25 cellular contexts compared by ENCODE assay signal in genomic region chr4:23814606-23815005, GRCh38.
DNase-seq lines count a peak whose midpoint lies in the region; ATAC-seq, FAIRE-seq and TF ChIP-seq lines count a peak whose summit lies in the region.
"Had no signal": no experiment of that assay in that cellular context is flagged by ENCODE, and none has a peak within 500 bp of the region (broad histone marks: within the 10 kb centered on the region; RNA-seq: fewer than 3 reads in every experiment).

No MANE protein-coding gene starts in this region.

- no peak overlapping the region for H3K14ac ChIP-seq in neuronal stem cell (ENCODE audit: low read length)

- CTCF ChIA-PET in naive thymus-derived CD4-positive, alpha-beta T cell (lab: Charles Lee), result no interaction called here

- no peak overlapping the region for H3K27ac Mint-ChIP-seq in naive thymus-derived CD4-positive, alpha-beta T cell
- H3K27ac Mint-ChIP-seq: CD4-positive, CD25-positive, alpha-beta regulatory T cell; HFFc6 had no signal

- H3K4me3 ChIP-seq in SJCRH30 (no peak overlapping the region), fibroblast of mammary gland (ENCODE audit: control insufficient read depth, low read depth, low read length) (no peak overlapping the region), neuronal stem cell (ENCODE audit: low read length in 2 of 2) (no peak overlapping the region), kidney (ENCODE audit: low read length in 2 of 2) (no peak overlapping the region)
- no peak overlapping the region for H3K4me3 ChIP-seq in naive thymus-derived CD4-positive, alpha-beta T cell (ENCODE audit: low read length)
- H3K4me3 ChIP-seq: BLaER1, GM12878, HAP-1 had no signal

- H3K4me1 Mint-ChIP-seq in naive thymus-derived CD4-positive, alpha-beta T cell, result no peaks in the 10 kb centered on the region
- H3K4me1 Mint-ChIP-seq: CD4-positive, CD25-positive, alpha-beta regulatory T cell had no signal

- no peak overlapping the region for H2BK120ac ChIP-seq in neuronal stem cell (ENCODE audit: low read depth, low read length)

- no peak overlapping the region for H3K18ac ChIP-seq in neuronal stem cell (ENCODE audit: low read length)

- no peaks in the 10 kb centered on the region for H3K9me3 ChIP-seq in SJCRH30 (replicated peaks)
- H3K9me3 ChIP-seq in neuronal stem cell (replicated peaks in 1 of 2; ENCODE audit: control insufficient read depth in 2 of 2, insufficient read depth in 1 of 2, low read depth in 1 of 2, low read length in 2 of 2), result no peaks in the 10 kb centered on the region
- H3K9me3 ChIP-seq in kidney (ENCODE audit: control insufficient read depth in 1 of 2, low read length in 2 of 2), result no peaks in the 10 kb centered on the region
- H3K9me3 ChIP-seq in naive thymus-derived CD4-positive, alpha-beta T cell (ENCODE audit: control insufficient read depth in 2 of 3, low read length in 3 of 3), result no peaks in the 10 kb centered on the region
- H3K9me3 ChIP-seq: BLaER1, HAP-1 had no signal

- POLR2A ChIA-PET in naive thymus-derived CD4-positive, alpha-beta T cell (lab: Charles Lee), result no interaction called here

- H2BK15ac ChIP-seq in neuronal stem cell (ENCODE audit: low read length), result no peak overlapping the region

- H3K79me1 ChIP-seq in neuronal stem cell (ENCODE audit: low read depth, low read length), result no peaks in the 10 kb centered on the region

- no peak overlapping the region for H3K4me3 Mint-ChIP-seq in naive thymus-derived CD4-positive, alpha-beta T cell
- H3K4me3 Mint-ChIP-seq: CD4-positive, CD25-positive, alpha-beta regulatory T cell; HFFc6 had no signal

- no peaks in the 10 kb centered on the region for H3K27me3 Mint-ChIP-seq in naive thymus-derived CD4-positive, alpha-beta T cell
- H3K27me3 Mint-ChIP-seq: CD4-positive, CD25-positive, alpha-beta regulatory T cell had no signal

- no peak for FAIRE-seq in kidney (lab: Jason Lieb, UNC)
- FAIRE-seq: D721Med, G401.6, GM12878 had no signal

- no peak for ATAC-seq in naive thymus-derived CD4-positive, alpha-beta T cell
- ATAC-seq: GM12878 had no signal

- intact Hi-C loops in kidney (cut with DNase I), result no loop called here
- intact Hi-C loops in naive thymus-derived CD4-positive, alpha-beta T cell (cut with micrococcal nuclease), result no loop called here

- peaks cover 0 to 8% (median 2%) of the 10 kb centered on the region in 11 donors for H3K9me3 Mint-ChIP-seq in naive thymus-derived CD4-positive, alpha-beta T cell

- H3K36me3 ChIP-seq in SJCRH30, result no peaks in the 10 kb centered on the region
- H3K36me3 ChIP-seq in neuronal stem cell (replicated peaks in 1 of 2; ENCODE audit: control insufficient read depth in 2 of 2, insufficient read depth in 2 of 2, low read length in 2 of 2), result no peaks in the 10 kb centered on the region
- H3K36me3 ChIP-seq in kidney (ENCODE audit: control insufficient read depth in 1 of 2, insufficient read depth in 2 of 2, low read length in 2 of 2), result peaks cover 18 to 32% of the 10 kb centered on the region in 2 donors
- no peaks in the 10 kb centered on the region for H3K36me3 ChIP-seq in naive thymus-derived CD4-positive, alpha-beta T cell (ENCODE audit: control insufficient read depth in 2 of 3, insufficient read depth in 3 of 3, low read length in 3 of 3)
- H3K36me3 ChIP-seq: BLaER1, HAP-1 had no signal

- H2BK12ac ChIP-seq in neuronal stem cell (ENCODE audit: low read length), result no peak overlapping the region

- no peak overlapping the region for H3K4me2 ChIP-seq in neuronal stem cell (ENCODE audit: insufficient read depth, low read length, poor library complexity, severe bottlenecking)
- H3K4me2 ChIP-seq: BLaER1 had no signal

- no peak overlapping the region for H3K23ac ChIP-seq in neuronal stem cell (ENCODE audit: low read depth, low read length, poor library complexity)

- H2BK5ac ChIP-seq in neuronal stem cell (ENCODE audit: low read length), result no peak overlapping the region

- no peak overlapping the region for H2AK5ac ChIP-seq in neuronal stem cell (ENCODE audit: low read depth, low read length)

- WGBS in neuronal stem cell (ENCODE audit: extremely low coverage in 2 of 2, insufficient read length in 2 of 2, insufficient replicate concordance in 1 of 2), 2 donors, result no CpG with 5 or more reads among the region's 2 CpGs

- H3K4me1 ChIP-seq in SJCRH30 (peaks cover 12% of the 10 kb centered on the region), neuronal stem cell (ENCODE audit: control insufficient read depth in 2 of 2, insufficient read depth in 1 of 2, low read depth in 1 of 2, low read length in 2 of 2) (peaks cover 3 to 22% of the 10 kb centered on the region in 2 donors), kidney (ENCODE audit: control insufficient read depth in 1 of 2, insufficient read depth in 1 of 2, low read depth in 1 of 2, low read length in 2 of 2) (peaks cover 4 to 5% of the 10 kb centered on the region in 2 donors)
- H3K4me1 ChIP-seq in naive thymus-derived CD4-positive, alpha-beta T cell (ENCODE audit: control insufficient read depth in 2 of 2, insufficient read depth in 2 of 2, low read length in 2 of 2), result no peaks in the 10 kb centered on the region
- H3K4me1 ChIP-seq: HAP-1 had no signal

- no peak overlapping the region for H4K91ac ChIP-seq in neuronal stem cell (ENCODE audit: low read depth, low read length, poor library complexity)

- H3K4ac ChIP-seq in neuronal stem cell (ENCODE audit: low read length), result no peak overlapping the region

- TF ChIP-seq CTCF in fibroblast of mammary gland (conservative IDR thresholded peaks at IDR 0.05; ENCODE audit: control insufficient read depth, insufficient read depth, low read depth, low read length), result no peak
- TF ChIP-seq CTCF in kidney (IDR thresholded peaks at IDR 0.05; ENCODE audit: borderline replicate concordance, extremely low read depth, insufficient read depth), result no peak

- H4K8ac ChIP-seq in neuronal stem cell (ENCODE audit: low read depth, low read length), result no peak overlapping the region

- H3K9ac ChIP-seq in neuronal stem cell (ENCODE audit: low read depth, low read length, poor library complexity), result no peak overlapping the region
- H3K9ac ChIP-seq in kidney (ENCODE audit: low read length in 2 of 2), result no peak overlapping the region
- H3K9ac ChIP-seq: BLaER1 had no signal

- H3K27me3 ChIP-seq in SJCRH30, result 0 out of 2 replicates have a peak, but pooled peaks cover 3% of the 10 kb centered on the region
- H3K27me3 ChIP-seq in neuronal stem cell (ENCODE audit: control insufficient read depth in 3 of 3, insufficient read depth in 3 of 3, low read depth in 1 of 3, low read length in 3 of 3), result no peaks in the 10 kb centered on the region
- H3K27me3 ChIP-seq in naive thymus-derived CD4-positive, alpha-beta T cell (ENCODE audit: control insufficient read depth in 2 of 2, insufficient read depth in 2 of 2, low read length in 2 of 2), result no peaks in the 10 kb centered on the region
- H3K27me3 ChIP-seq: BLaER1 had no signal

- peak overlapping the region; percentile 75 for H2AFZ ChIP-seq in neuronal stem cell (ENCODE audit: low read length)

- H3K36me3 Mint-ChIP-seq in naive thymus-derived CD4-positive, alpha-beta T cell, result no peaks in the 10 kb centered on the region
- H3K36me3 Mint-ChIP-seq: CD4-positive, CD25-positive, alpha-beta regulatory T cell had no signal

- peak; percentile 59 for DNase-seq in AG08395 (ENCODE audit: low spot score)
- no peak for DNase-seq in SJCRH30
- DNase-seq in fibroblast of mammary gland (ENCODE audit: low read depth), result peak; percentile 71
- no peak for DNase-seq in neuronal stem cell (ENCODE audit: low spot score)
- DNase-seq in kidney, result no peak
- no peak for DNase-seq in activated gamma-delta T cell treated with Interleukin-2 at 50 U/mL for 16 hours
- no peak for DNase-seq in naive thymus-derived CD4-positive, alpha-beta T cell
- DNase-seq: CD4-positive, CD25-positive, alpha-beta regulatory T cell; GOT3; HFFc6; NCI-H1048; NCI-H1417 treated with DMSO at 0.1 percent for 48 hours; NCI-H1694 treated with DMSO at 0.1 percent for 48 hours; NCI-H2081; NCI-H2227 treated with DMSO at 0.1 percent for 48 hours; NCI-H510A; NCI-H69; Right ventricle myocardium superior; RPMI8226 had no signal

- H3K27ac ChIP-seq in SJCRH30, result peak overlapping the region; percentile 43; the same call in 1 of the 2 replicates
- H3K27ac ChIP-seq in neuronal stem cell (replicated peaks; ENCODE audit: low read length), result no peak overlapping the region
- H3K27ac ChIP-seq in kidney (ENCODE audit: low read depth in 2 of 2, low read length in 2 of 2), result no peak overlapping the region
- no peak overlapping the region for H3K27ac ChIP-seq in naive thymus-derived CD4-positive, alpha-beta T cell (ENCODE audit: low read depth, low read length)
- H3K27ac ChIP-seq: 22Rv1, BLaER1 had no signal

Comparison
In these comparisons a context has a peak if more than half of its experiments do, and no peak if none do; other contexts are left out.
1. DNase-seq: peak in AG08395 (single experiment) and fibroblast of mammary gland (single experiment); none in SJCRH30 (0 of 2), neuronal stem cell (single experiment), kidney (single experiment), activated gamma-delta T cell treated with Interleukin-2 at 50 U/mL for 16 hours (single experiment) and naive thymus-derived CD4-positive, alpha-beta T cell (0 of 9).